ENCODE assay signal across 18 cellular contexts in the genomic region with DNA sequence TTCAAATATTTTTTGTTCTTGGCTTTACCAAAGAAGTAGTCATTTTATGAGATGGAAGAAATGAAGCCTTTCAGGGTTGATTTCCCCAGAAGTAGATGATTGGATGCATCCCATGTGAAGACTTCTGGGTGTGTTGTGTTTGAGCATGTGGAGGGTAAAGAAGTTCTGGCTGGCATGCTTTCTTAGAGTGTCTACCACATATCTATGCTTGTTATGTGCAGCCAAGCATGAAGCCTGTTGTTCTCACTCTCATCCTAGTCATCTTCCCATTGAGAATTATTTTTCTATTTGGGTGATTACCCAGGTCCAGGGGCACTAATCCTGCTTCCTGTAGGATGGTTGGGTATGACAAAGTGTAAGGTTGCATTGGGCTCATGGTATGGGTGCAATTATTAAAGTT.
DNase-seq lines count a peak whose midpoint lies in the region; ATAC-seq, FAIRE-seq and TF ChIP-seq lines count a peak whose summit lies in the region.
"Had no signal": no experiment of that assay in that cellular context is flagged by ENCODE, and none has a peak within 500 bp of the region (broad histone marks: within the 10 kb centered on the region; RNA-seq: fewer than 3 reads in every experiment).

No MANE protein-coding gene starts in this region.

- no peak overlapping the region for H3K4me2 ChIP-seq in GM12878 (ENCODE audit: control insufficient read depth, insufficient read depth)
- H3K4me2 ChIP-seq: BLaER1 treated with 17β-estradiol and CSF1 and Interleukin-3, amounts not matched to agents 10 nM and 100 nM; GM23338 had no signal

- H3K4me1 ChIP-seq in GM12878 (ENCODE audit: control insufficient read depth, insufficient read depth, low read length) (no peaks in the 10 kb centered on the region), left lung (no peaks in the 10 kb centered on the region)
- H3K4me1 ChIP-seq: BLaER1 treated with 17β-estradiol and CSF1 and Interleukin-3, amounts not matched to agents 10 nM and 100 nM had no signal

- TF ChIP-seq POLR2A in H54 (IDR thresholded peaks at IDR 0.05; ENCODE audit: low read depth, low read length) (no peak), GM12878 (IDR thresholded peaks at IDR 0.05; ENCODE audit: low read depth, low read length) (no peak)

- DNase-seq in Caki2 (ENCODE audit: low read depth) (peak; percentile 28), H54 (ENCODE audit: insufficient read length, low spot score) (no peak), GM12878 (ENCODE audit: low read depth, low spot score) (no peak), renal cortical epithelial cell (ENCODE audit: low read depth) (peak; percentile 28), left lung (no peak)
- DNase-seq: CD8-positive, alpha-beta T cell; DMS 273 treated with DMSO at 0.1 percent for 48 hours; DMS79; GF-D8; H7; IMR-90 had no signal

- TF ChIP-seq CTCF in GM12878 (IDR thresholded peaks at IDR 0.05 in 2 of 3, conservative IDR thresholded peaks at IDR 0.05 in 1 of 3; ENCODE audit: control insufficient read depth in 2 of 3, extremely low read depth in 1 of 3, insufficient read depth in 1 of 3, low read depth in 3 of 3, low read length in 3 of 3), result no peak
- TF ChIP-seq CTCF in left lung (IDR thresholded peaks at IDR 0.05), result no peak

- POLR2A ChIA-PET in GM12878 (lab: Charles Lee), result no interaction called here

- intact Hi-C loops in GM12878 (cut with micrococcal nuclease; ENCODE audit: unreplicated experiment), result no loop called here
- intact Hi-C loops in left lung (cut with DNase I), result no loop called here

- H3K9me3 ChIP-seq in GM12878 (replicated peaks; ENCODE audit: control insufficient read depth, insufficient read depth, low read length) (no peaks in the 10 kb centered on the region), left lung (no peaks in the 10 kb centered on the region)
- H3K9me3 ChIP-seq: BLaER1 treated with 17β-estradiol and CSF1 and Interleukin-3, amounts not matched to agents 10 nM and 100 nM had no signal

- H3K27ac ChIP-seq in GM12878 (ENCODE audit: control insufficient read depth, insufficient read depth) (no peak overlapping the region), left lung (no peak overlapping the region)
- H3K27ac ChIP-seq: BLaER1 treated with 17β-estradiol and CSF1 and Interleukin-3, amounts not matched to agents 10 nM and 100 nM had no signal

- H4K20me1 ChIP-seq in GM12878 (ENCODE audit: control insufficient read depth, insufficient read depth), result no peaks in the 10 kb centered on the region
- H4K20me1 ChIP-seq: BLaER1 treated with 17β-estradiol and CSF1 and Interleukin-3, amounts not matched to agents 10 nM and 100 nM had no signal

- RAD21 ChIA-PET in GM12878 (lab: Charles Lee; ENCODE audit: unreplicated experiment), result no interaction called here

- SMC1A ChIA-PET in GM12878 (lab: Charles Lee; ENCODE audit: uncharacterized antibody, unreplicated experiment), result interaction anchor here (0.6 kb wide), 1 partner anchor 32 kb away, joined by 3 read pairs; no protein-coding TSS in a partner anchor

- FAIRE-seq in H54 (lab: Jason Lieb, UNC) (peak; percentile 53), GM12878 (lab: Jason Lieb, UNC) (no peak)
- FAIRE-seq: HTR-8/SVneo, K562 had no signal

- no peak overlapping the region for H2AFZ ChIP-seq in GM12878 (ENCODE audit: control insufficient read depth, low read depth, low read length)
- H2AFZ ChIP-seq: GM23338 had no signal

- H3K36me3 ChIP-seq in GM12878 (ENCODE audit: control insufficient read depth in 2 of 2, insufficient read depth in 2 of 2, low read length in 1 of 2) (no peaks in the 10 kb centered on the region), left lung (no peaks in the 10 kb centered on the region)
- H3K36me3 ChIP-seq: BLaER1 treated with 17β-estradiol and CSF1 and Interleukin-3, amounts not matched to agents 10 nM and 100 nM had no signal

- TF ChIP-seq RAD21 in GM12878 (IDR thresholded peaks at IDR 0.05; ENCODE audit: insufficient read depth, low read depth, low read length), result no peak

- H3K4me3 ChIP-seq in GM12878 (no peak overlapping the region), left lung (no peak overlapping the region)
- H3K4me3 ChIP-seq: BLaER1 treated with 17β-estradiol and CSF1 and Interleukin-3, amounts not matched to agents 10 nM and 100 nM; GM23338; K562 had no signal

- in situ Hi-C loops in Caki2 (cut with HindIII; ENCODE audit: low pct_unique_long_range_greater_than_20kb, low sequenced_read_pairs) (no loop called here), GM12878 (cut with MboI) (no loop called here)

- no peak overlapping the region for H3K9ac ChIP-seq in GM12878 (ENCODE audit: control insufficient read depth, insufficient read depth, low read length)
- H3K9ac ChIP-seq: BLaER1 treated with 17β-estradiol and CSF1 and Interleukin-3, amounts not matched to agents 10 nM and 100 nM had no signal

- CTCF ChIA-PET in GM12878 (lab: Yijun Ruan, JAX), result no interaction called here

- H3K27me3 ChIP-seq in GM12878 (replicated peaks in 1 of 2; ENCODE audit: control insufficient read depth in 2 of 2, insufficient read depth in 2 of 2, low read length in 1 of 2), result no peaks in the 10 kb centered on the region
- no peaks in the 10 kb centered on the region for H3K27me3 ChIP-seq in left lung
- H3K27me3 ChIP-seq: BLaER1 treated with 17β-estradiol and CSF1 and Interleukin-3, amounts not matched to agents 10 nM and 100 nM had no signal

- no peak for ATAC-seq in GM12878
- no peak for ATAC-seq in GM21619 (IDR thresholded peaks at IDR 0.05; ENCODE audit: unreplicated experiment)
- no peak for ATAC-seq in activated CD4-positive, CD25-positive, alpha-beta regulatory T cell treated with anti-CD3 and anti-CD28 coated beads, Interleukin-2, amount 50 U/mL, for 24 hours
- ATAC-seq in left lung, result no peak
- ATAC-seq: CD8-positive, alpha-beta T cell; GM23338; HCT116; K562 had no signal

- BruUV-seq in GM12878 (replicated peaks; lab: Mats Ljungman, UMichigan), result no TSS peak

- H3K79me2 ChIP-seq in GM12878 (ENCODE audit: control insufficient read depth, insufficient read depth, low read length), result no peaks in the 10 kb centered on the region

- TF ChIP-seq EP300 in GM12878 (IDR thresholded peaks at IDR 0.05; ENCODE audit: borderline replicate concordance in 1 of 2, control insufficient read depth in 1 of 2, low read depth in 2 of 2, low read length in 2 of 2), result no peak

TF ChIP-seq in GM12878, 131 proteins besides CTCF, POLR2A, EP300 and RAD21:
- TF ChIP-seq PAX5 (IDR thresholded peaks at IDR 0.05; ENCODE audit: borderline replicate concordance, low read depth, low read length) (peak; percentile 70; the same call in 1 of the 2 replicates), RBBP5 (conservative IDR thresholded peaks at IDR 0.05) (no peak)

Comparison
In these comparisons a context has a peak if more than half of its experiments do, and no peak if none do; other contexts are left out.
1. DNase-seq: peak in Caki2 (single experiment) and renal cortical epithelial cell (single experiment); none in H54 (single experiment), GM12878 (single experiment) and left lung (0 of 2).